ENCODE assay signal across 1 cellular context in genomic region chr19:2427323-2428026, GRCh38.
TF ChIP-seq lines count a peak whose summit lies in the region.

Gene TIMM13 (minus strand): TSS chr19:2427586. CDS start chr19:2427533, 53 bp downstream.

TF ChIP-seq in WTC11, 78 proteins besides CTCF, POLR2A, EP300 and RAD21 (continued from another document):
- TF ChIP-seq AR (CRISPR knock-in tag; IDR thresholded peaks at IDR 0.05) (peak; percentile 60; the same call in 1 of the 2 replicates), ZMAT4 (CRISPR knock-in tag; IDR thresholded peaks at IDR 0.05) (no peak), ZNF512 (CRISPR knock-in tag; IDR thresholded peaks at IDR 0.05; ENCODE audit: borderline replicate concordance) (no peak), SP1 (CRISPR knock-in tag; conservative IDR thresholded peaks at IDR 0.05) (peak; percentile 48; the same call in 1 of the 2 replicates), ZNF416 (CRISPR knock-in tag; IDR thresholded peaks at IDR 0.05) (peak; percentile 87; the same call in 1 of the 2 replicates), E2F5 (CRISPR knock-in tag; IDR thresholded peaks at IDR 0.05) (peak; percentile 64), PRRX2 (CRISPR knock-in tag; IDR thresholded peaks at IDR 0.05) (peak; percentile 71; the same call in 1 of the 2 replicates), ARID4B (CRISPR knock-in tag; IDR thresholded peaks at IDR 0.05; ENCODE audit: borderline replicate concordance) (peak; percentile 23; the same call in 1 of the 2 replicates), PRDM15 (CRISPR knock-in tag; IDR thresholded peaks at IDR 0.05) (no peak), ZNF532 (CRISPR knock-in tag; IDR thresholded peaks at IDR 0.05; ENCODE audit: borderline replicate concordance) (no peak), SOX15 (CRISPR knock-in tag; IDR thresholded peaks at IDR 0.05) (no peak), USF2 (CRISPR knock-in tag; IDR thresholded peaks at IDR 0.05) (peak; percentile 98), SMAD4 (CRISPR knock-in tag; IDR thresholded peaks at IDR 0.05) (no peak), MAX (CRISPR knock-in tag; IDR thresholded peaks at IDR 0.05) (peak; percentile 88), CREM (CRISPR knock-in tag; IDR thresholded peaks at IDR 0.05) (peak; percentile 98), NFE2L1 (CRISPR knock-in tag; IDR thresholded peaks at IDR 0.05) (peak; percentile 50; the same call in 1 of the 2 replicates), ERG (CRISPR knock-in tag; IDR thresholded peaks at IDR 0.05) (0 out of 2 replicates have a peak, but pooled peaks have one; percentile 68), NR2C2 (CRISPR knock-in tag; IDR thresholded peaks at IDR 0.05) (no peak), JUN (CRISPR knock-in tag; IDR thresholded peaks at IDR 0.05) (no peak; the same call in 1 of the 2 replicates), KAT7 (CRISPR knock-in tag; IDR thresholded peaks at IDR 0.05; ENCODE audit: borderline replicate concordance) (0 out of 2 replicates have a peak, but pooled peaks have one; percentile 41), USF1 (CRISPR knock-in tag; IDR thresholded peaks at IDR 0.05) (peak; percentile 98), MYBL2 (CRISPR knock-in tag; IDR thresholded peaks at IDR 0.05) (no peak; the same call in 1 of the 2 replicates), ZNF121 (CRISPR knock-in tag; IDR thresholded peaks at IDR 0.05) (no peak), FOXK1 (CRISPR knock-in tag; IDR thresholded peaks at IDR 0.05) (peak; percentile 71), TCF7 (CRISPR knock-in tag; IDR thresholded peaks at IDR 0.05; ENCODE audit: low read depth) (no peak)
TF ChIP-seq in WTC11: peak in this region for 22.
